ENCODE assay signal across 8 cellular contexts in the genomic region with DNA sequence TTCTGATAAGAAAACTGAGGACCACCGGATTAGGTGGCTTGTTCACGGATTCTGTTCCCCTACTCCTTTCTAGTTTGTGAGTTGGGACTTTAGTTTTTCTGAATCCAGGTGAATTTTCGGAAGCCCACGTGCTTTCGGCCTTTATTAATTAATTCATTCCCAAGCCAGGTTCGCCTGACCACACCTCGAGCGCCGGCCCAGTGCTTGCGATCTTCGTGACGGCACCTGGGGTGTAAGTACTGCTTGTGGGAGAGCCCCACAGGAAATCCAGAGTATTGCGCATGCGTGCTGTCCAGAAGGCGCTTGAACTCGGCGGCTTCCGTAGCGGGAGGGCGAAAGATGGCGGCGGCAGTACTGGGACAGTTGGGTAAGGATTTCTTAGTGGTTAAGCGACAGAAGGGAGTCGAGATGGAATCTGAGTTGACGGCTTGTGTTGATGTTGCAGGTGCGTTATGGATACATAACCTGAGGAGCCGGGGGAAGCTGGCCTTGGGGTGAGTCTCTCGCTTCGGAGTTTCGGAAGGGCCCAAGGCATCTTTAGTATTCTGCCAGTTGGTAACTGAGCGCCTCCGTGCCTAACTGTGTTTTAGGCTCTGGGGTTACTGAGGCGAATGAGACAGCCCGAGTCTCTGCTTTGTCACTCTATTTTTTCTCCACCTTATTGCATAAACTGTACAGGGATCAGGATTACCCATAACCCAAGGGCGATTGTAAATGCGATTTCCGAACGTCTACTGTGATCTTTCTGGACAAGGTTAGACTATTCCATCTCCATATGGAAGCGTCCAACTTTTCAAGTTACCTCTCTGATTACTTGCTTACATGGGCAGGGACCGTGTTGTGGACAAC. TPM values are rescaled to one million over a fixed set of nuclear protein-coding genes. Genes with fewer than 3 reads are reported as not detected.
A peak's percentile ranks its signal among the peaks of the same experiment; 100 is the strongest.
DNase-seq lines count a peak whose midpoint lies in the region; ATAC-seq and TF ChIP-seq lines count a peak whose summit lies in the region.

MRPL22 (plus strand) TSS at position 302 of the 849 bp plus-strand sequence; CDS start at position 340, 38 bp downstream.

- TF ChIP-seq POLR2A in erythroblast (IDR thresholded peaks at IDR 0.05; ENCODE audit: low read length): peak; percentile 90

- H3K27ac ChIP-seq in PC-9: peak within 1 kb of the TSS; percentile 35

- H3K9me3 ChIP-seq in PC-9 (ENCODE audit: insufficient read depth, low read depth): no peaks in the 10 kb centered on the region

- no peaks in the 10 kb centered on the region for H4K20me1 ChIP-seq in PC-9 (ENCODE audit: insufficient read depth)

- H3K4me2 ChIP-seq in PC-9: peak within 1 kb of the TSS; percentile 82

- CTCF ChIA-PET in PC-9 (lab: Charles Lee): no interaction called here

- in situ Hi-C loops in KBM-7 (cut with MboI; ENCODE audit: low pct_unique_long_range_greater_than_20kb, low sequenced_read_pairs): no loop called here

- TSS peak; percentile 71 for BruUV-seq in PC-9 (replicated peaks; lab: Mats Ljungman, UMichigan)

- H3K4me3 ChIP-seq in PC-9: peak within 1 kb of the TSS; percentile 81

- no peaks in the 10 kb centered on the region for H3K36me3 ChIP-seq in PC-9 (ENCODE audit: low read depth)

- H2AFZ ChIP-seq in PC-9: peak within 1 kb of the TSS; percentile 98

- POLR2A ChIA-PET in PC-9 (lab: Charles Lee; ENCODE audit: unreplicated experiment): no interaction called here

- H3K27me3 ChIP-seq in PC-9 (ENCODE audit: insufficient read depth, low read depth): no peaks in the 10 kb centered on the region

- TF ChIP-seq CTCF in PC-9 (conservative IDR thresholded peaks at IDR 0.05): no peak

- ATAC-seq in GM21619 (IDR thresholded peaks at IDR 0.05; ENCODE audit: unreplicated experiment): peak; percentile 50

- intact Hi-C loops in PC-9 (cut with micrococcal nuclease; ENCODE audit: unreplicated experiment): loop anchor here (5.0 kb wide), 1 partner anchor 289 kb away; no protein-coding TSS in a partner anchor

- H3K79me2 ChIP-seq in PC-9 (ENCODE audit: low read depth): peaks cover 45% of the 10 kb centered on the region

- no peaks in the 10 kb centered on the region for H3K9me2 ChIP-seq in PC-9 (ENCODE audit: insufficient read depth)

- peak; percentile 62 for DNase-seq in DMS153 (lab: John Stamatoyannopoulos, UW)
- peak; percentile 93 for DNase-seq in KBM-7
- peak; percentile 86 to 92 for DNase-seq in PC-9
- peak; percentile 92 for DNase-seq in activated T-cell treated with anti-CD3 and anti-CD28 coated beads, Interleukin-2, amount 50 U/mL, for 1 hour
- peak; percentile 97 to 98 for DNase-seq in erythroblast (lab: John Stamatoyannopoulos, UW)
- peak; percentile 95 for DNase-seq in mucosa of gallbladder (ENCODE audit: low spot score)
- DNase-seq in stimulated activated CD8-positive, alpha-beta memory T cell treated with anti-CD3 and anti-CD28 coated beads, Interleukin-4, amount 100 ng/mL, for 24 hours (ENCODE audit: low read depth): peak; percentile 87

- peaks cover 26% of the 10 kb centered on the region; the same call in 1 of the 2 replicates for H3K4me1 ChIP-seq in PC-9 (replicated peaks; ENCODE audit: insufficient read depth)

- no peaks in the 10 kb centered on the region for H3F3A ChIP-seq in PC-9 (ENCODE audit: insufficient read depth, low read depth)

RNA-seq across cellular contexts. Expression of gene MRPL22, which starts in this region (rescaled TPM):
- total RNA-seq in PC-9 (2021): 80.8 and 94.0 TPM in 2 replicates
- total RNA-seq in mucosa of gallbladder: 26.2 TPM

Comparison
In these comparisons a context has a peak if more than half of its experiments do, and no peak if none do; other contexts are left out.
1. Peak in every context shown above with its lines: DNase-seq, ATAC-seq, H3K4me3 ChIP-seq and H3K27ac ChIP-seq.